ENCODE assay signal across 8 cellular contexts in the genomic region with DNA sequence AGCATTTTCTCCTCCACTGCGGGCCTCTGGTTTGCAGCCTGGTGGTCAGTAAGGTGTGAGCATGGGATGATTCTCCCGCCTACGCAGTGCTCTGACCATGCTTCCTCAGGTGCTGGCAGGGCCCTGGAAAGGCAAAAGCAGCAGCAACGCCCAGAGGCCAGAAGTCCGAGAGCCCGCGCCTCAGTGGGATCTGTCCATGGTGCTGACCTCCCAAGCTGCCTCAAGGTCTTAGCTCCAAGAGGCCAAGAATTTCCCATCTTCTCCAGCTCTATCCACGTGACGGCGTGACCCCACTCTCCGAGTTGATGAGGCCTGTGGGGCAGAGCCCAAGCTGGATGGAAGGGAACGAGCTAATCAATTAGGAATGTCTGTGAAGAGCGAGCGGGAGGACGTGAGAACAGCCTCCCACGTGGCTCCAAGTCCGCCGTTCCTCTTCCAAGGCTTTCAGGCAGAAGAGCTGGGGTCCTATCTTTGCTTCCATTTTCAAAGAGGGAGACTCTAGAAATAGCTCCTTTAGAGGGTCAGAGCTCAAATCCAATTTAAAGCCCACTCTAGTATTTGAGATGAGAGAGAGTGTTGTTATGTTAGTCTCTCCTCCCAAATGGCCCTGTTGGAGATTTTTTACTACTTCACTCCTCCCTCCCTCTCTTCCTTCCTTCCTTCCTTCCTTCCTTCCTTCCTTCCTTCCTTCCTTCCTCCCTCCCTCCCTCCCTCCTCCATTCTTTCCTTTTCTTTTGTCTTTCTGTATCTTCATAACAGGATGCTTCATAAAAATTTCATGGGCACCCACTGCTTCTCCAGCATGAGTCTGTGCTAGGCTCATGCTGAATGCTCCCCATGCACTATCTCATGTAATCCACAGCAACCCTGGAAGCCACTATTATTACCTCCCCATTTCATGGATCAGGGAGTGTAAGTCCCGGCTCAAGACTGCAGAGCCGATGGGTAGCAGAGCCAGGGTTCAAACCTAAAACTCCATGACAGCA.
DNase-seq lines count a peak whose midpoint lies in the region; ATAC-seq, FAIRE-seq and TF ChIP-seq lines count a peak whose summit lies in the region.

No MANE protein-coding gene starts in this region.

- no peaks in the 10 kb centered on the region for H3K36me3 ChIP-seq in MM.1S (replicated peaks; ENCODE audit: insufficient read depth, low read length)
- no peaks in the 10 kb centered on the region for H3K36me3 ChIP-seq in osteoblast (ENCODE audit: insufficient read depth, low read length)
- H3K36me3 ChIP-seq in brain microvascular endothelial cell (replicated peaks): no peaks in the 10 kb centered on the region

- no peaks in the 10 kb centered on the region for H3F3A ChIP-seq in MM.1S (ENCODE audit: insufficient read depth, low read length)

- ATAC-seq in GM18511 (IDR thresholded peaks at IDR 0.05; ENCODE audit: unreplicated experiment) (no peak), T-cell (replicated peaks in 1 of 4) (no peak)

- H3K27me3 Mint-ChIP-seq in endothelial cell (ENCODE audit: unreplicated experiment): peaks cover 3% of the 10 kb centered on the region
- peaks cover 21 to 40% of the 10 kb centered on the region in 2 donors for H3K27me3 Mint-ChIP-seq in T-cell

- no peak for TF ChIP-seq POLR2A in GM12892 (IDR thresholded peaks at IDR 0.05; ENCODE audit: low read depth, low read length)

- H2AFZ ChIP-seq in MM.1S (ENCODE audit: low read length) (no peak overlapping the region), osteoblast (ENCODE audit: low read length) (no peak overlapping the region)

- H3K9me3 Mint-ChIP-seq in endothelial cell (ENCODE audit: unreplicated experiment): no peaks in the 10 kb centered on the region
- peaks cover 0 to 3% (median 1%) of the 10 kb centered on the region in 3 donors for H3K9me3 Mint-ChIP-seq in T-cell

- no peak overlapping the region for H3K4me3 Mint-ChIP-seq in endothelial cell (ENCODE audit: unreplicated experiment)
- no peak overlapping the region for H3K4me3 Mint-ChIP-seq in T-cell

- H4K20me1 ChIP-seq in MM.1S (ENCODE audit: insufficient read depth, low read length) (no peaks in the 10 kb centered on the region), osteoblast (ENCODE audit: insufficient read depth, low read length) (no peaks in the 10 kb centered on the region)

- H3K4me1 Mint-ChIP-seq in endothelial cell (ENCODE audit: unreplicated experiment): no peaks in the 10 kb centered on the region
- H3K4me1 Mint-ChIP-seq in T-cell: no peaks in the 10 kb centered on the region

- no peaks in the 10 kb centered on the region for H3K9me3 ChIP-seq in MM.1S (replicated peaks; ENCODE audit: insufficient read depth, low read length)
- no peaks in the 10 kb centered on the region for H3K9me3 ChIP-seq in osteoblast (ENCODE audit: low read depth, low read length)

- no peak overlapping the region for H3K9ac ChIP-seq in MM.1S (ENCODE audit: low read length)

- no peak overlapping the region for H3K27ac ChIP-seq in MM.1S (ENCODE audit: low read length)
- no peak overlapping the region for H3K27ac ChIP-seq in osteoblast (ENCODE audit: low read depth, low read length)
- no peak overlapping the region for H3K27ac ChIP-seq in brain microvascular endothelial cell

- H3K4me2 ChIP-seq in MM.1S (ENCODE audit: low read depth, low read length): no peak overlapping the region
- no peak overlapping the region for H3K4me2 ChIP-seq in osteoblast (ENCODE audit: insufficient read depth, low read length)

- no peaks in the 10 kb centered on the region for H3K9me2 ChIP-seq in MM.1S (replicated peaks; ENCODE audit: insufficient read depth, low read length)

- POLR2A ChIA-PET in T-cell (lab: Charles Lee): no interaction called here

- H3K4me3 ChIP-seq in MM.1S (ENCODE audit: low read length): no peak overlapping the region
- H3K4me3 ChIP-seq in osteoblast (ENCODE audit: insufficient read depth, low read length): no peak overlapping the region
- no peak overlapping the region for H3K4me3 ChIP-seq in brain microvascular endothelial cell (ENCODE audit: low read depth, low read length)

- CTCF ChIA-PET in T-cell (lab: Charles Lee): no interaction called here

- in situ Hi-C loops in brain microvascular endothelial cell (cut with HindIII; ENCODE audit: low pct_ligation_motif_present, low sequenced_read_pairs): no loop called here

- H3K27ac Mint-ChIP-seq in endothelial cell (ENCODE audit: unreplicated experiment) (no peak overlapping the region), T-cell (no peak overlapping the region)

- no peaks in the 10 kb centered on the region for H3K79me2 ChIP-seq in MM.1S (ENCODE audit: low read length)
- no peaks in the 10 kb centered on the region for H3K79me2 ChIP-seq in osteoblast (ENCODE audit: insufficient read depth, low read length)

- H3K27me3 ChIP-seq in MM.1S (replicated peaks; ENCODE audit: insufficient read depth, low read length) (peaks cover 87% of the 10 kb centered on the region), osteoblast (ENCODE audit: insufficient read depth, low read length) (no peaks in the 10 kb centered on the region), brain microvascular endothelial cell (replicated peaks) (no peaks in the 10 kb centered on the region)

- TF ChIP-seq CTCF in MM.1S (IDR thresholded peaks at IDR 0.05; ENCODE audit: low read length) (no peak), endothelial cell (IDR thresholded peaks at IDR 0.05; ENCODE audit: unreplicated experiment) (no peak), osteoblast (IDR thresholded peaks at IDR 0.05; ENCODE audit: extremely low read depth, low read depth, low read length) (no peak), brain microvascular endothelial cell (IDR thresholded peaks at IDR 0.05; ENCODE audit: low read depth, low read length, missing control alignments) (no peak)

- H3K36me3 Mint-ChIP-seq in endothelial cell (ENCODE audit: low read depth, unreplicated experiment) (no peaks in the 10 kb centered on the region), T-cell (no peaks in the 10 kb centered on the region)

- peak; percentile 36 for DNase-seq in GM12892 (ENCODE audit: insufficient read length)
- DNase-seq in MM.1S: peak; percentile 50
- peak; percentile 80 for DNase-seq in endothelial cell (ENCODE audit: low spot score)
- peak; percentile 89 for DNase-seq in osteoblast (ENCODE audit: insufficient read length, low spot score, missing footprints)
- DNase-seq in brain microvascular endothelial cell: no peak
- no peak for DNase-seq in NCI-H1436 (lab: John Stamatoyannopoulos, UW)
- no peak for DNase-seq in T-cell

- no peaks in the 10 kb centered on the region for H3K4me1 ChIP-seq in MM.1S (ENCODE audit: low read length)
- H3K4me1 ChIP-seq in osteoblast (ENCODE audit: insufficient read depth, low read length): no peaks in the 10 kb centered on the region

- FAIRE-seq in GM12892 (lab: Jason Lieb, UNC): no peak

Comparison
In these comparisons a context has a peak if more than half of its experiments do, and no peak if none do; other contexts are left out.
1. DNase-seq: peak in GM12892 (single experiment), MM.1S (single experiment), endothelial cell (single experiment) and osteoblast (single experiment); none in brain microvascular endothelial cell (single experiment), NCI-H1436 (single experiment) and T-cell (0 of 34).